Comparison of ENCODE assay signal across 10 cellular contexts in the genomic region with DNA sequence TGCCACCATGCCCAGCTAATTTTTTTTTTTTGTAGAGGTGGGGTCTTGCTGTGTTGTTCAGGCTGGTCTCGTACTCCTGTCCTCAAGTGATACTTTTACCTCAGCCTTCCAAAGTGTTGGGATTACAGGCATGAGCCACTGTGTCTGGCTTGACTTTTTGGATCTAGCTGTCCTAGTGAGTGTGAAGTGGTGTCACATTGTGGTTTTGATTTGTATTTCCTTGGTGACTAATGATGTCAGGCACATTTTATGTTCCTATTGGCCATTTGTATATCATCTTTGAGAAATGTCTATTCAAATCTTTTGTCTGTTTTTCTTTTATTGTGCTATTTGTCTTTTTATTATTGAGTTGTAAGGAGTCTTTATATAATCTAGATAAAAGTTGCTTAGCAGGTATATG. TPM values are rescaled to one million over a fixed set of nuclear protein-coding genes. Genes with fewer than 3 reads are reported as not detected.
DNase-seq lines count a peak whose midpoint lies in the region; ATAC-seq and TF ChIP-seq lines count a peak whose summit lies in the region.
"Had no signal": no experiment of that assay in that cellular context is flagged by ENCODE, and none has a peak within 500 bp of the region (broad histone marks: within the 10 kb centered on the region; RNA-seq: fewer than 3 reads in every experiment).

No MANE protein-coding gene starts in this region.

- no peak overlapping the region for H2AK5ac ChIP-seq in neuronal stem cell (ENCODE audit: low read depth, low read length)

- no peak overlapping the region for H4K91ac ChIP-seq in neuronal stem cell (ENCODE audit: low read depth, low read length, poor library complexity)

- H4K8ac ChIP-seq in neuronal stem cell (ENCODE audit: low read depth, low read length): no peak overlapping the region

- H3K27me3 ChIP-seq in neuronal stem cell (ENCODE audit: control insufficient read depth in 3 of 3, insufficient read depth in 3 of 3, low read depth in 1 of 3, low read length in 3 of 3) (no peaks in the 10 kb centered on the region), SJCRH30 (no peaks in the 10 kb centered on the region)

- no peak overlapping the region for H3K18ac ChIP-seq in neuronal stem cell (ENCODE audit: low read length)

- H3K4me1 ChIP-seq in OCI-LY7 (ENCODE audit: insufficient read depth, low read length, poor library complexity, severe bottlenecking) (no peaks in the 10 kb centered on the region), neuronal stem cell (ENCODE audit: control insufficient read depth in 2 of 2, insufficient read depth in 1 of 2, low read depth in 1 of 2, low read length in 2 of 2) (no peaks in the 10 kb centered on the region), SJCRH30 (no peaks in the 10 kb centered on the region)

- CTCF ChIA-PET in OCI-LY7 (lab: Charles Lee; ENCODE audit: unreplicated experiment): no interaction called here

- no peak overlapping the region for H3K23ac ChIP-seq in neuronal stem cell (ENCODE audit: low read depth, low read length, poor library complexity)

- TF ChIP-seq CTCF in OCI-LY7 (conservative IDR thresholded peaks at IDR 0.05; ENCODE audit: low read length): no peak

- H3K14ac ChIP-seq in neuronal stem cell (ENCODE audit: low read length): no peak overlapping the region

- H3K36me3 ChIP-seq in OCI-LY7 (ENCODE audit: insufficient read depth, low read length) (peaks cover 85% of the 10 kb centered on the region), neuronal stem cell (replicated peaks in 1 of 2; ENCODE audit: control insufficient read depth in 2 of 2, insufficient read depth in 2 of 2, low read length in 2 of 2) (peaks cover 2 to 92% of the 10 kb centered on the region in 2 donors), SJCRH30 (peaks cover 57% of the 10 kb centered on the region)

- no peaks in the 10 kb centered on the region for H3K9me2 ChIP-seq in OCI-LY7 (ENCODE audit: insufficient read depth, low read length)

- H2BK5ac ChIP-seq in neuronal stem cell (ENCODE audit: low read length): no peak overlapping the region

- H2BK15ac ChIP-seq in neuronal stem cell (ENCODE audit: low read length): no peak overlapping the region

- peak; percentile 68 for ATAC-seq in Right ventricle myocardium inferior

- no peak overlapping the region for H2BK120ac ChIP-seq in neuronal stem cell (ENCODE audit: low read depth, low read length)

- H3K4me2 ChIP-seq in OCI-LY7 (ENCODE audit: low read length) (no peak overlapping the region), neuronal stem cell (ENCODE audit: insufficient read depth, low read length, poor library complexity, severe bottlenecking) (no peak overlapping the region)

- no peaks in the 10 kb centered on the region for H3K79me2 ChIP-seq in OCI-LY7 (ENCODE audit: insufficient read depth, low read depth, low read length)

- H3K79me1 ChIP-seq in neuronal stem cell (ENCODE audit: low read depth, low read length): peaks cover 1% of the 10 kb centered on the region

- intact Hi-C loops in Right ventricle myocardium inferior (cut with DNase I) (no loop called here), cardiac septum (cut with DNase I) (no loop called here), OCI-LY7 (cut with micrococcal nuclease; ENCODE audit: unreplicated experiment) (no loop called here)

- no peak overlapping the region for H3K9ac ChIP-seq in neuronal stem cell (ENCODE audit: low read depth, low read length, poor library complexity)

- POLR2A ChIA-PET in OCI-LY7 (lab: Charles Lee): interaction anchor here (0.6 kb wide), 1 partner anchor 63 kb away, joined by 3 read pairs; no protein-coding TSS in a partner anchor

- no CpG with 5 or more reads among the region's 1 CpG for WGBS in neuronal stem cell (ENCODE audit: extremely low coverage in 2 of 2, insufficient read length in 2 of 2, insufficient replicate concordance in 1 of 2), 2 donors

- no peak overlapping the region for H3K4ac ChIP-seq in neuronal stem cell (ENCODE audit: low read length)

- BruUV-seq in OCI-LY7 (replicated peaks; lab: Mats Ljungman, UMichigan): no TSS peak

- H3K9me3 ChIP-seq in OCI-LY7 (ENCODE audit: low read length) (no peaks in the 10 kb centered on the region), neuronal stem cell (replicated peaks in 1 of 2; ENCODE audit: control insufficient read depth in 2 of 2, insufficient read depth in 1 of 2, low read depth in 1 of 2, low read length in 2 of 2) (no peaks in the 10 kb centered on the region), SJCRH30 (replicated peaks) (no peaks in the 10 kb centered on the region)

- no peaks in the 10 kb centered on the region; the same call in 1 of the 2 replicates for H4K20me1 ChIP-seq in OCI-LY7 (ENCODE audit: insufficient read depth, low read length)

- H3K4me3 ChIP-seq in OCI-LY7 (ENCODE audit: low read depth, low read length, poor library complexity, severe bottlenecking) (no peak overlapping the region), neuronal stem cell (ENCODE audit: low read length in 2 of 2) (no peak overlapping the region), SJCRH30 (no peak overlapping the region)

- no peak overlapping the region for H2AFZ ChIP-seq in OCI-LY7 (ENCODE audit: low read length)
- no peak overlapping the region for H2AFZ ChIP-seq in neuronal stem cell (ENCODE audit: low read length)

- DNase-seq in Right ventricle myocardium inferior (ENCODE audit: missing footprints) (no peak), cardiac septum (ENCODE audit: low spot score) (no peak), OCI-LY7 (ENCODE audit: low spot score) (peak; percentile 23), fibroblast of the conjunctiva (ENCODE audit: low read depth) (peak; percentile 5), GM19240 (ENCODE audit: insufficient read length, low spot score) (no peak), neuronal stem cell (ENCODE audit: low spot score) (no peak), kidney glomerular epithelial cell (lab: John Stamatoyannopoulos, UW) (no peak), SJCRH30 (no peak)
- DNase-seq: GDM1, NCI-H510A treated with DMSO at 0.1 percent for 48 hours had no signal

- H3K27ac ChIP-seq in OCI-LY7 (ENCODE audit: low read depth, low read length, poor library complexity, severe bottlenecking) (no peak overlapping the region), neuronal stem cell (replicated peaks; ENCODE audit: low read length) (no peak overlapping the region), SJCRH30 (no peak overlapping the region)

- H2BK12ac ChIP-seq in neuronal stem cell (ENCODE audit: low read length): no peak overlapping the region

RNA-seq across cellular contexts. Expression of a gene that starts 53.5 kb away (rescaled TPM):
- 115 TPM for total RNA-seq in Right ventricle myocardium inferior
- total RNA-seq in cardiac septum: 85.6 TPM
- 25.9 and 34.7 TPM in 2 replicates for total RNA-seq in OCI-LY7 (2014; rRNA removed; shearing (Covaris generic))
- total RNA-seq in OCI-LY7 (2022): 61.2 TPM in 2 replicates
- polyA plus RNA-seq in neuronal stem cell (2013, experiment 1 of 2): 31.4 TPM
- polyA plus RNA-seq in neuronal stem cell (2013, experiment 2 of 2): 31.0 TPM
- total RNA-seq in SJCRH30 (2014; rRNA removed; shearing (Covaris generic)): 59.4 and 61.5 TPM in 2 replicates

Comparison
In these comparisons a context has a peak if more than half of its experiments do, and no peak if none do; other contexts are left out.
1. DNase-seq: peak in OCI-LY7 (single experiment) and fibroblast of the conjunctiva (single experiment); none in Right ventricle myocardium inferior (single experiment), cardiac septum (single experiment), GM19240 (single experiment), neuronal stem cell (single experiment), kidney glomerular epithelial cell (single experiment) and SJCRH30 (0 of 2).